13 cellular contexts compared by ENCODE assay signal in the genomic region with DNA sequence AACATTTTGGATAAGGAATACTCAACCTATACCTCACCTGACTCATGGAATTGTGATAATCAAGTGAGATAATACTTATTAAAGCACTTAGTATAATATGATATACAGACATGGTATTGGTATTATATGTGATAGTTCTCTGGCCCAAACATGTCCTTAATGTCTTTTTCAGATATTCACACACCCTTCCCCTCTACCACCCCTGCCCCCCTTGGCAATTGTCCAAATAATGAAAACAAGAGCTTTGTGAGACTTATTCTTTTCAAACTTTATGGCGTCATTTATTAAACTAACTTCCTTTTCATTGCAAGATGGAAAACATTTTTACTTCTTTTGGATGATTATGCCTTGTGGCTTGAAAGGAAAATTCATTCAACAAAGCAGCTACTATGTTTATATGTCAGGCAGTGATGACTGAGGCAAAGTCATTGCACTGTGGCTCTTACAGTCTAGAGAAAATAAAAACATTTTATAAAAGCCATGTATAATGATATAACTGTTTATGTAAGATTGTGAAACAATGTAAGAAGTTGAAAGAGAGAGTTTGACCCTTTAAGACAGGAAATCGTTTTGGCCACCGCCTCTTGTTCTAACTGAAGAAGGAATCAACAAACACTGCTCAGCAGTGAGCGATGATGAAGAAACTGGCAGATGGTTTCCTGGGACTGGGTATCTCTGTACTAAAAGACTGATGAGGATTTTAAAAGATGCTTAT. TPM values are rescaled to one million over a fixed set of nuclear protein-coding genes. Genes with fewer than 3 reads are reported as not detected.
DNase-seq lines count a peak whose midpoint lies in the region; ATAC-seq and TF ChIP-seq lines count a peak whose summit lies in the region.
"Had no signal": no experiment of that assay in that cellular context is flagged by ENCODE, and none has a peak within 500 bp of the region (broad histone marks: within the 10 kb centered on the region; RNA-seq: fewer than 3 reads in every experiment).

No MANE protein-coding gene starts in this region.

- H3K36me3 ChIP-seq in endocrine pancreas (ENCODE audit: control insufficient read depth, insufficient read depth, low read length) (no peaks in the 10 kb centered on the region), left lung (peaks cover 0 to 14% of the 10 kb centered on the region in 2 donors), tibial artery (peaks cover 15 to 19% (median 19%) of the 10 kb centered on the region in 3 donors)

- intact Hi-C loops in left lung (cut with DNase I) (loop anchor here in 1 of 2 donors (10.0 kb wide), 1 partner anchor 203 kb away; no protein-coding TSS in a partner anchor), tibial artery (cut with DNase I; ENCODE audit: low total_unique reads) (loop anchor here (2.0 kb wide), 1 partner anchor 203 kb away; no protein-coding TSS in a partner anchor)

- no peaks in the 10 kb centered on the region for H3K27me3 Mint-ChIP-seq in T-cell

- no peak overlapping the region for H3K9ac ChIP-seq in endocrine pancreas (ENCODE audit: control insufficient read depth, insufficient read depth, low read length)

- DNase-seq in NCI-H460 (ENCODE audit: extremely low read depth, low read depth): peak; percentile 18
- DNase-seq in left lung: no peak
- peak in 1 of 2 donors; percentile 73 for DNase-seq in tibial artery
- DNase-seq in SIG-M5 (lab: John Stamatoyannopoulos, UW): no peak
- DNase-seq in HuH-7.5 (ENCODE audit: low spot score): no peak
- DNase-seq in T-cell: no peak
- DNase-seq: activated CD8-positive, alpha-beta memory T cell treated with anti-CD3 and anti-CD28 coated beads for 24 hours; mammary epithelial cell; NCI-H1436; T-helper 1 cell had no signal

- CTCF ChIA-PET in T-cell (lab: Charles Lee): interaction anchor here in 1 of 2 donors (0.9 to 1.3 kb wide), 2 partner anchors 9 to 128 kb away, joined by 3 to 4 read pairs; a partner anchor contains a TSS

- H3K27ac ChIP-seq in left lung: peak overlapping the region; percentile 26 to 45
- peak overlapping the region; percentile 46 to 57 for H3K27ac ChIP-seq in tibial artery

- H3K27me3 ChIP-seq in endocrine pancreas (ENCODE audit: control insufficient read depth, insufficient read depth, low read length) (no peaks in the 10 kb centered on the region), left lung (no peaks in the 10 kb centered on the region), tibial artery (no peaks in the 10 kb centered on the region)

- H3K4me3 ChIP-seq in endocrine pancreas (ENCODE audit: control insufficient read depth, insufficient read depth, low read length) (peak overlapping the region; percentile 75), left lung (no peak overlapping the region), tibial artery (peak overlapping the region in 1 of 2 donors; percentile 15)

- H3K4me1 ChIP-seq in endocrine pancreas (ENCODE audit: control insufficient read depth, insufficient read depth, low read length) (peaks cover 15% of the 10 kb centered on the region), left lung (peaks cover 12 to 29% of the 10 kb centered on the region in 2 donors), tibial artery (peaks cover 0 to 24% (median 4%) of the 10 kb centered on the region in 4 donors)

- no peak overlapping the region for H3K4me3 Mint-ChIP-seq in T-cell

- H3K36me3 Mint-ChIP-seq in T-cell: peaks cover 52% of the 10 kb centered on the region

- H3K27ac Mint-ChIP-seq in T-cell: no peak overlapping the region

- H3K4me1 Mint-ChIP-seq in T-cell: peaks cover 8 to 20% (median 12%) of the 10 kb centered on the region in 3 donors

- H3K9me3 ChIP-seq in endocrine pancreas (ENCODE audit: control insufficient read depth, low read length): no peaks in the 10 kb centered on the region
- no peaks in the 10 kb centered on the region for H3K9me3 ChIP-seq in left lung
- peaks cover 0 to 7% (median 5%) of the 10 kb centered on the region in 3 donors for H3K9me3 ChIP-seq in tibial artery

- H3K9me3 Mint-ChIP-seq in T-cell: peaks cover 0 to 2% (median 0%) of the 10 kb centered on the region in 3 donors

- POLR2A ChIA-PET in T-cell (lab: Charles Lee): interaction anchor here in 1 of 2 donors (0.6 kb wide), 1 partner anchor 1720 kb away, joined by 3 read pairs; a partner anchor contains a TSS

- TF ChIP-seq CTCF in left lung (IDR thresholded peaks at IDR 0.05) (no peak), tibial artery (IDR thresholded peaks at IDR 0.05) (no peak)

- ATAC-seq in left lung (peak; percentile 73), GM18868 (IDR thresholded peaks at IDR 0.05; ENCODE audit: unreplicated experiment) (no peak), T-cell (replicated peaks in 1 of 4) (no peak)
- ATAC-seq: esophagus mucosa had no signal

RNA-seq across cellular contexts. Expression of a gene that starts 27.4 kb away (rescaled TPM):
- total RNA-seq in NCI-H460 (2014; rRNA removed; shearing (Covaris generic)): 36.6 and 39.6 TPM in 2 replicates
- 42.6 and 48.6 TPM in 2 replicates for polyA plus RNA-seq in NCI-H460 (2014; cell fraction: nucleus; rRNA removed)
- total RNA-seq in left lung: 10 to 100 TPM; 16.8 to 19.5 TPM
- total RNA-seq in T-cell: 1 to 10 TPM; 2.9 to 9.6 (median 8.8) TPM
